In genomic region chr1:108239433-108239832, GRCh38 we compare ENCODE assay signal across 11 cellular contexts. TPM values are rescaled to one million over a fixed set of nuclear protein-coding genes. Genes with fewer than 3 reads are reported as not detected.
"Had no signal": no experiment of that assay in that cellular context is flagged by ENCODE, and none has a peak within 500 bp of the region (broad histone marks: within the 10 kb centered on the region; RNA-seq: fewer than 3 reads in every experiment).

No MANE protein-coding gene starts in this region.

RNA-seq across cellular contexts. Expression of gene NBPF4, which starts 4.4 kb away (rescaled TPM):
- total RNA-seq: activated naive CD4-positive, alpha-beta T cell treated with anti-CD3 and anti-CD28 coated beads for 36 hours; activated naive CD4-positive, alpha-beta T cell treated with anti-CD3 and anti-CD28 coated beads, Interleukin-2, amount 50 U/mL, for 72 hours; activated T-helper 17 cell treated with anti-CD3 and anti-CD28 coated beads, Interleukin-2, amount 50 U/mL, for 72 hours; ascending aorta; astrocyte; bronchial epithelial cell; cardiac muscle cell; cardiac septum had no signal
- polyA plus RNA-seq: adipose tissue, adrenal gland, aorta, cardiac muscle cell had no signal
